ENCODE assay signal across 1 cellular context in the genomic region with DNA sequence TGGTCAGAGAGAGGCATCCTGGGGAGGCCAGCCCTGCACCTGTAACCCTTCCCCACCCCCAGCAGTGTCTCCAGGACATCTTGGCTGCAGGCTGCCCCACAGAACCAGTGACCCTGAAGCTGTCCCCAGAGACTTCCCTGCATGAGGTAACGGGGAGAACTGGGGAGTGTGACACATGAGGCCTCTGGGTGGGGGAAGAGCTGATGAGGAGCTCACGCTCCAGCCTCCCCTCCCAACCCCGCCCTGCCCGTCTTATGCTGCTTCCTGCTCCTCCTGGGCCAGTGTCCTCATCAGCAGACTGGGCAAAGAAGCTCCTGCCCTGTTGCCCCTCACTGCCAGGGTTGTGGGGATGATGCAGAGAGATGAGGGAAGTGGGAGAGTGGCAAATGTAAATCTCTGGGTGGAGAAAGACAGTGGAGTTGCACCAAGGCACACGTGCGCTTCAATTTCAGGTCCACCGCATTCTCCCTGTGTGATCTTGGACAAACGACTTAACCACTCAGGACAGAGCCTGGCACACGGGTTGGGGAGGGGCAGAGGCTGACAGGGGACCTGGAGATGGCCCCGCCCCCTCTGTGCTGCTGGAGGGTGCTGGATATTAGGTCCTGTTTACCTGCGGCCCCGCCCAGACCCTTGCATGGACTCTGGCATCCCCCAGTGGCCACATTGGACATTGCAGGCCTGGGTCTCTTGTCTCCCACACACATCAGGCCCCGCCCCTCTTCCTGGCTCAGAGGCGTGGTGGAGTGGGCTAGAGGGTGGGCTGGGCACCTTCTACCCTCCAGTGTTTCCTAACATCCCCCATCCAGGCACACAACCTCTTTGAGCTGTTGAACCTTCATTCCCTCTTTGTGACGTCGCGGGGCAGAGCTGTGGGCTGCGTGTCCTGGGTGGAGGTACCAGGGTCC.
TF ChIP-seq lines count a peak whose summit lies in the region.

No MANE protein-coding gene starts in this region.

TF ChIP-seq in HEK293, 187 proteins besides CTCF, POLR2A, EP300 and RAD21 (continued from another document and continues in another):
- TF ChIP-seq, protein P1, sequence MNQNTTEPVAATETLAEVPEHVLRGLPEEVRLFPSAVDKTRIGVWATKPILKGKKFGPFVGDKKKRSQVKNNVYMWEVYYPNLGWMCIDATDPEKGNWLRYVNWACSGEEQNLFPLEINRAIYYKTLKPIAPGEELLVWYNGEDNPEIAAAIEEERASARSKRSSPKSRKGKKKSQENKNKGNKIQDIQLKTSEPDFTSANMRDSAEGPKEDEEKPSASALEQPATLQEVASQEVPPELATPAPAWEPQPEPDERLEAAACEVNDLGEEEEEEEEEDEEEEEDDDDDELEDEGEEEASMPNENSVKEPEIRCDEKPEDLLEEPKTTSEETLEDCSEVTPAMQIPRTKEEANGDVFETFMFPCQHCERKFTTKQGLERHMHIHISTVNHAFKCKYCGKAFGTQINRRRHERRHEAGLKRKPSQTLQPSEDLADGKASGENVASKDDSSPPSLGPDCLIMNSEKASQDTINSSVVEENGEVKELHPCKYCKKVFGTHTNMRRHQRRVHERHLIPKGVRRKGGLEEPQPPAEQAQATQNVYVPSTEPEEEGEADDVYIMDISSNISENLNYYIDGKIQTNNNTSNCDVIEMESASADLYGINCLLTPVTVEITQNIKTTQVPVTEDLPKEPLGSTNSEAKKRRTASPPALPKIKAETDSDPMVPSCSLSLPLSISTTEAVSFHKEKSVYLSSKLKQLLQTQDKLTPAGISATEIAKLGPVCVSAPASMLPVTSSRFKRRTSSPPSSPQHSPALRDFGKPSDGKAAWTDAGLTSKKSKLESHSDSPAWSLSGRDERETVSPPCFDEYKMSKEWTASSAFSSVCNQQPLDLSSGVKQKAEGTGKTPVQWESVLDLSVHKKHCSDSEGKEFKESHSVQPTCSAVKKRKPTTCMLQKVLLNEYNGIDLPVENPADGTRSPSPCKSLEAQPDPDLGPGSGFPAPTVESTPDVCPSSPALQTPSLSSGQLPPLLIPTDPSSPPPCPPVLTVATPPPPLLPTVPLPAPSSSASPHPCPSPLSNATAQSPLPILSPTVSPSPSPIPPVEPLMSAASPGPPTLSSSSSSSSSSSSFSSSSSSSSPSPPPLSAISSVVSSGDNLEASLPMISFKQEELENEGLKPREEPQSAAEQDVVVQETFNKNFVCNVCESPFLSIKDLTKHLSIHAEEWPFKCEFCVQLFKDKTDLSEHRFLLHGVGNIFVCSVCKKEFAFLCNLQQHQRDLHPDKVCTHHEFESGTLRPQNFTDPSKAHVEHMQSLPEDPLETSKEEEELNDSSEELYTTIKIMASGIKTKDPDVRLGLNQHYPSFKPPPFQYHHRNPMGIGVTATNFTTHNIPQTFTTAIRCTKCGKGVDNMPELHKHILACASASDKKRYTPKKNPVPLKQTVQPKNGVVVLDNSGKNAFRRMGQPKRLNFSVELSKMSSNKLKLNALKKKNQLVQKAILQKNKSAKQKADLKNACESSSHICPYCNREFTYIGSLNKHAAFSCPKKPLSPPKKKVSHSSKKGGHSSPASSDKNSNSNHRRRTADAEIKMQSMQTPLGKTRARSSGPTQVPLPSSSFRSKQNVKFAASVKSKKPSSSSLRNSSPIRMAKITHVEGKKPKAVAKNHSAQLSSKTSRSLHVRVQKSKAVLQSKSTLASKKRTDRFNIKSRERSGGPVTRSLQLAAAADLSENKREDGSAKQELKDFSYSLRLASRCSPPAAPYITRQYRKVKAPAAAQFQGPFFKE (tag by site-specific recombination; IDR thresholded peaks at IDR 0.05; ENCODE audit: borderline replicate concordance) = no peak
- TF ChIP-seq KLF8 (tag by site-specific recombination; IDR thresholded peaks at IDR 0.05) (peak; percentile 84; the same call in 1 of the 2 replicates), ZFHX2 (tag by site-specific recombination; conservative IDR thresholded peaks at IDR 0.05) (peak; percentile 86), ZXDB (tag by site-specific recombination; IDR thresholded peaks at IDR 0.05) (no peak), ZNF391 (tag by site-specific recombination; IDR thresholded peaks at IDR 0.05; ENCODE audit: borderline replicate concordance, low read depth) (peak; percentile 64; the same call in 1 of the 2 replicates), MYNN (tag by site-specific recombination; IDR thresholded peaks at IDR 0.05; ENCODE audit: borderline replicate concordance) (no peak), ZNF560 (tag by site-specific recombination; IDR thresholded peaks at IDR 0.05; ENCODE audit: borderline replicate concordance) (no peak), SCRT1 (tag by site-specific recombination; IDR thresholded peaks at IDR 0.05; ENCODE audit: borderline replicate concordance) (no peak), ZNF473 (tag by site-specific recombination; IDR thresholded peaks at IDR 0.05) (no peak), ZNF214 (tag by site-specific recombination; IDR thresholded peaks at IDR 0.05; ENCODE audit: borderline replicate concordance) (no peak), SALL2 (tag by site-specific recombination; IDR thresholded peaks at IDR 0.05; ENCODE audit: borderline replicate concordance) (no peak), ZBTB7A (tag by site-specific recombination; IDR thresholded peaks at IDR 0.05; ENCODE audit: low read depth) (no peak), BCL11B (tag by site-specific recombination; IDR thresholded peaks at IDR 0.05; ENCODE audit: low read depth) (no peak), ZSCAN23 (tag by site-specific recombination; IDR thresholded peaks at IDR 0.05) (no peak), RBAK (tag by site-specific recombination; IDR thresholded peaks at IDR 0.05) (no peak), ZNF248 (tag by site-specific recombination; IDR thresholded peaks at IDR 0.05) (no peak), ZNF341 (tag by site-specific recombination; IDR thresholded peaks at IDR 0.05; ENCODE audit: low read depth) (no peak), REPIN1 (tag by site-specific recombination; IDR thresholded peaks at IDR 0.05; ENCODE audit: low read depth) (no peak), KLF9 (tag by site-specific recombination; IDR thresholded peaks at IDR 0.05; ENCODE audit: low read depth) (peak; percentile 90), ZNF701 (tag by site-specific recombination; IDR thresholded peaks at IDR 0.05) (no peak), ZNF23 (tag by site-specific recombination; IDR thresholded peaks at IDR 0.05; ENCODE audit: borderline replicate concordance) (no peak), HOXD13 (CRISPR knock-in tag; IDR thresholded peaks at IDR 0.05; ENCODE audit: borderline replicate concordance) (no peak)
- TF ChIP-seq, protein P2, sequence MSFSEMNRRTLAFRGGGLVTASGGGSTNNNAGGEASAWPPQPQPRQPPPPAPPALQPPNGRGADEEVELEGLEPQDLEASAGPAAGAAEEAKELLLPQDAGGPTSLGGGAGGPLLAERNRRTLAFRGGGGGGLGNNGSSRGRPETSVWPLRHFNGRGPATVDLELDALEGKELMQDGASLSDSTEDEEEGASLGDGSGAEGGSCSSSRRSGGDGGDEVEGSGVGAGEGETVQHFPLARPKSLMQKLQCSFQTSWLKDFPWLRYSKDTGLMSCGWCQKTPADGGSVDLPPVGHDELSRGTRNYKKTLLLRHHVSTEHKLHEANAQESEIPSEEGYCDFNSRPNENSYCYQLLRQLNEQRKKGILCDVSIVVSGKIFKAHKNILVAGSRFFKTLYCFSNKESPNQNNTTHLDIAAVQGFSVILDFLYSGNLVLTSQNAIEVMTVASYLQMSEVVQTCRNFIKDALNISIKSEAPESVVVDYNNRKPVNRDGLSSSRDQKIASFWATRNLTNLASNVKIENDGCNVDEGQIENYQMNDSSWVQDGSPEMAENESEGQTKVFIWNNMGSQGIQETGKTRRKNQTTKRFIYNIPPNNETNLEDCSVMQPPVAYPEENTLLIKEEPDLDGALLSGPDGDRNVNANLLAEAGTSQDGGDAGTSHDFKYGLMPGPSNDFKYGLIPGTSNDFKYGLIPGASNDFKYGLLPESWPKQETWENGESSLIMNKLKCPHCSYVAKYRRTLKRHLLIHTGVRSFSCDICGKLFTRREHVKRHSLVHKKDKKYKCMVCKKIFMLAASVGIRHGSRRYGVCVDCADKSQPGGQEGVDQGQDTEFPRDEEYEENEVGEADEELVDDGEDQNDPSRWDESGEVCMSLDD (tag by site-specific recombination; IDR thresholded peaks at IDR 0.05) = no peak
- TF ChIP-seq, protein P3, sequence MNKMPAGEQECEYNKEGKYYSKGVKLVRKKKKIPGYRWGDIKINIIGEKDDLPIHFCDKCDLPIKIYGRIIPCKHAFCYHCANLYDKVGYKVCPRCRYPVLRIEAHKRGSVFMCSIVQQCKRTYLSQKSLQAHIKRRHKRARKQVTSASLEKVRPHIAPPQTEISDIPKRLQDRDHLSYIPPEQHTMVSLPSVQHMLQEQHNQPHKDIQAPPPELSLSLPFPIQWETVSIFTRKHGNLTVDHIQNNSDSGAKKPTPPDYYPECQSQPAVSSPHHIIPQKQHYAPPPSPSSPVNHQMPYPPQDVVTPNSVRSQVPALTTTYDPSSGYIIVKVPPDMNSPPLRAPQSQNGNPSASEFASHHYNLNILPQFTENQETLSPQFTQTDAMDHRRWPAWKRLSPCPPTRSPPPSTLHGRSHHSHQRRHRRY (tag by site-specific recombination; IDR thresholded peaks at IDR 0.05) = no peak
- TF ChIP-seq, protein P4, sequence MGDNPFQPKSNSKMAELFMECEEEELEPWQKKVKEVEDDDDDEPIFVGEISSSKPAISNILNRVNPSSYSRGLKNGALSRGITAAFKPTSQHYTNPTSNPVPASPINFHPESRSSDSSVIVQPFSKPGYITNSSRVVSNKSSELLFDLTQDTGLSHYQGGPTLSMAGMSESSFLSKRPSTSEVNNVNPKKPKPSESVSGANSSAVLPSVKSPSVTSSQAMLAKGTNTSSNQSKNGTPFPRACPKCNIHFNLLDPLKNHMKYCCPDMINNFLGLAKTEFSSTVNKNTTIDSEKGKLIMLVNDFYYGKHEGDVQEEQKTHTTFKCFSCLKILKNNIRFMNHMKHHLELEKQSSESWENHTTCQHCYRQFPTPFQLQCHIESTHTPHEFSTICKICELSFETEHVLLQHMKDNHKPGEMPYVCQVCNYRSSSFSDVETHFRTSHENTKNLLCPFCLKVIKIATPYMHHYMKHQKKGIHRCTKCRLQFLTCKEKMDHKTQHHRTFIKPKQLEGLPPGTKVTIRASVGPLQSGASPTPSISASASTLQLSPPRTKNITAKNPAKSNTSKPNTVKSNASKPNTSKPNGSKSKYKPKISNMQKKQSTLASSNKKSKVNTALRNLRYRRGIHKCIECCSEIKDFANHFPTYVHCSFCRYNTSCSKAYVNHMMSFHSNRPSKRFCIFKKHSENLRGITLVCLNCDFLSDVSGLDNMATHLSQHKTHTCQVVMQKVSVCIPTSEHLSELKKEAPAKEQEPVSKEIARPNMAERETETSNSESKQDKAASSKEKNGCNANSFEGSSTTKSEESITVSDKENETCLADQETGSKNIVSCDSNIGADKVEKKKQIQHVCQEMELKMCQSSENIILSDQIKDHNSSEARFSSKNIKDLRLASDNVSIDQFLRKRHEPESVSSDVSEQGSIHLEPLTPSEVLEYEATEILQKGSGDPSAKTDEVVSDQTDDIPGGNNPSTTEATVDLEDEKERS (tag by site-specific recombination; IDR thresholded peaks at IDR 0.05) = no peak
- TF ChIP-seq, protein P5, sequence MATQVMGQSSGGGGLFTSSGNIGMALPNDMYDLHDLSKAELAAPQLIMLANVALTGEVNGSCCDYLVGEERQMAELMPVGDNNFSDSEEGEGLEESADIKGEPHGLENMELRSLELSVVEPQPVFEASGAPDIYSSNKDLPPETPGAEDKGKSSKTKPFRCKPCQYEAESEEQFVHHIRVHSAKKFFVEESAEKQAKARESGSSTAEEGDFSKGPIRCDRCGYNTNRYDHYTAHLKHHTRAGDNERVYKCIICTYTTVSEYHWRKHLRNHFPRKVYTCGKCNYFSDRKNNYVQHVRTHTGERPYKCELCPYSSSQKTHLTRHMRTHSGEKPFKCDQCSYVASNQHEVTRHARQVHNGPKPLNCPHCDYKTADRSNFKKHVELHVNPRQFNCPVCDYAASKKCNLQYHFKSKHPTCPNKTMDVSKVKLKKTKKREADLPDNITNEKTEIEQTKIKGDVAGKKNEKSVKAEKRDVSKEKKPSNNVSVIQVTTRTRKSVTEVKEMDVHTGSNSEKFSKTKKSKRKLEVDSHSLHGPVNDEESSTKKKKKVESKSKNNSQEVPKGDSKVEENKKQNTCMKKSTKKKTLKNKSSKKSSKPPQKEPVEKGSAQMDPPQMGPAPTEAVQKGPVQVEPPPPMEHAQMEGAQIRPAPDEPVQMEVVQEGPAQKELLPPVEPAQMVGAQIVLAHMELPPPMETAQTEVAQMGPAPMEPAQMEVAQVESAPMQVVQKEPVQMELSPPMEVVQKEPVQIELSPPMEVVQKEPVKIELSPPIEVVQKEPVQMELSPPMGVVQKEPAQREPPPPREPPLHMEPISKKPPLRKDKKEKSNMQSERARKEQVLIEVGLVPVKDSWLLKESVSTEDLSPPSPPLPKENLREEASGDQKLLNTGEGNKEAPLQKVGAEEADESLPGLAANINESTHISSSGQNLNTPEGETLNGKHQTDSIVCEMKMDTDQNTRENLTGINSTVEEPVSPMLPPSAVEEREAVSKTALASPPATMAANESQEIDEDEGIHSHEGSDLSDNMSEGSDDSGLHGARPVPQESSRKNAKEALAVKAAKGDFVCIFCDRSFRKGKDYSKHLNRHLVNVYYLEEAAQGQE (tag by site-specific recombination; IDR thresholded peaks at IDR 0.05) = no peak
- TF ChIP-seq, protein P6, sequence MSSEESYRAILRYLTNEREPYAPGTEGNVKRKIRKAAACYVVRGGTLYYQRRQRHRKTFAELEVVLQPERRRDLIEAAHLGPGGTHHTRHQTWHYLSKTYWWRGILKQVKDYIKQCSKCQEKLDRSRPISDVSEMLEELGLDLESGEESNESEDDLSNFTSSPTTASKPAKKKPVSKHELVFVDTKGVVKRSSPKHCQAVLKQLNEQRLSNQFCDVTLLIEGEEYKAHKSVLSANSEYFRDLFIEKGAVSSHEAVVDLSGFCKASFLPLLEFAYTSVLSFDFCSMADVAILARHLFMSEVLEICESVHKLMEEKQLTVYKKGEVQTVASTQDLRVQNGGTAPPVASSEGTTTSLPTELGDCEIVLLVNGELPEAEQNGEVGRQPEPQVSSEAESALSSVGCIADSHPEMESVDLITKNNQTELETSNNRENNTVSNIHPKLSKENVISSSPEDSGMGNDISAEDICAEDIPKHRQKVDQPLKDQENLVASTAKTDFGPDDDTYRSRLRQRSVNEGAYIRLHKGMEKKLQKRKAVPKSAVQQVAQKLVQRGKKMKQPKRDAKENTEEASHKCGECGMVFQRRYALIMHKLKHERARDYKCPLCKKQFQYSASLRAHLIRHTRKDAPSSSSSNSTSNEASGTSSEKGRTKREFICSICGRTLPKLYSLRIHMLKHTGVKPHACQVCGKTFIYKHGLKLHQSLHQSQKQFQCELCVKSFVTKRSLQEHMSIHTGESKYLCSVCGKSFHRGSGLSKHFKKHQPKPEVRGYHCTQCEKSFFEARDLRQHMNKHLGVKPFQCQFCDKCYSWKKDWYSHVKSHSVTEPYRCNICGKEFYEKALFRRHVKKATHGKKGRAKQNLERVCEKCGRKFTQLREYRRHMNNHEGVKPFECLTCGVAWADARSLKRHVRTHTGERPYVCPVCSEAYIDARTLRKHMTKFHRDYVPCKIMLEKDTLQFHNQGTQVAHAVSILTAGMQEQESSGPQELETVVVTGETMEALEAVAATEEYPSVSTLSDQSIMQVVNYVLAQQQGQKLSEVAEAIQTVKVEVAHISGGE (tag by site-specific recombination; conservative IDR thresholded peaks at IDR 0.05; ENCODE audit: low read depth) = no peak
- TF ChIP-seq, protein P7, sequence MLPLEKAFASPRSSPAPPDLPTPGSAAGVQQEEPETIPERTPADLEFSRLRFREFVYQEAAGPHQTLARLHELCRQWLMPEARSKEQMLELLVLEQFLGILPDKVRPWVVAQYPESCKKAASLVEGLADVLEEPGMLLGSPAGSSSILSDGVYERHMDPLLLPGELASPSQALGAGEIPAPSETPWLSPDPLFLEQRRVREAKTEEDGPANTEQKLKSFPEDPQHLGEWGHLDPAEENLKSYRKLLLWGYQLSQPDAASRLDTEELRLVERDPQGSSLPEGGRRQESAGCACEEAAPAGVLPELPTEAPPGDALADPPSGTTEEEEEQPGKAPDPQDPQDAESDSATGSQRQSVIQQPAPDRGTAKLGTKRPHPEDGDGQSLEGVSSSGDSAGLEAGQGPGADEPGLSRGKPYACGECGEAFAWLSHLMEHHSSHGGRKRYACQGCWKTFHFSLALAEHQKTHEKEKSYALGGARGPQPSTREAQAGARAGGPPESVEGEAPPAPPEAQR (tag by site-specific recombination; IDR thresholded peaks at IDR 0.05) = no peak
